In genomic region chr6:139855741-139856206, GRCh38 we compare ENCODE assay signal across 12 cellular contexts.
A peak's percentile ranks its signal among the peaks of the same experiment; 100 is the strongest.
DNase-seq lines count a peak whose midpoint lies in the region; ATAC-seq and TF ChIP-seq lines count a peak whose summit lies in the region.
"Had no signal": no experiment of that assay in that cellular context is flagged by ENCODE, and none has a peak within 500 bp of the region (broad histone marks: within the 10 kb centered on the region; RNA-seq: fewer than 3 reads in every experiment).

No MANE protein-coding gene starts in this region.

- H3K4me1 Mint-ChIP-seq in GM23338 (peaks cover 11% of the 10 kb centered on the region; the same call in 2 of the 3 replicates), mesothelial cell of epicardium (peaks cover 59% of the 10 kb centered on the region)
- H3K4me1 Mint-ChIP-seq in activated naive CD8-positive, alpha-beta T cell treated with anti-CD3 and anti-CD28 coated beads for 36 hours, result no peaks in the 10 kb centered on the region
- H3K4me1 Mint-ChIP-seq: CD4-positive, CD25-positive, alpha-beta regulatory T cell had no signal

- H3K36me3 Mint-ChIP-seq in GM23338 (ENCODE audit: low read depth) (no peaks in the 10 kb centered on the region), mesothelial cell of epicardium (no peaks in the 10 kb centered on the region)
- H3K36me3 Mint-ChIP-seq in activated naive CD8-positive, alpha-beta T cell treated with anti-CD3 and anti-CD28 coated beads for 36 hours, result no peaks in the 10 kb centered on the region
- H3K36me3 Mint-ChIP-seq: CD4-positive, CD25-positive, alpha-beta regulatory T cell had no signal

- no peak for ATAC-seq in GM23338

- H3K4me3 ChIP-seq in AG04449 (ENCODE audit: low read depth, low read length) (no peak overlapping the region), GM23338 (no peak overlapping the region), WI38 (ENCODE audit: low read depth, low read length) (peak overlapping the region; percentile 11; the same call in 1 of the 2 replicates), adrenal gland (no peak overlapping the region)
- H3K4me3 ChIP-seq: colonic mucosa had no signal

- H3K27ac ChIP-seq in GM23338 (ENCODE audit: low read depth) (no peak overlapping the region), adrenal gland (no peak overlapping the region)
- H3K27ac ChIP-seq: colonic mucosa had no signal

- H3K36me3 ChIP-seq in GM23338 (ENCODE audit: insufficient read depth) (no peaks in the 10 kb centered on the region), adrenal gland (replicated peaks in 1 of 2) (no peaks in the 10 kb centered on the region)
- H3K36me3 ChIP-seq: colonic mucosa had no signal

- no peak overlapping the region for H3K4me2 ChIP-seq in GM23338

- POLR2A ChIA-PET in AG04449 (lab: Yijun Ruan, JAX), result interaction anchor here (0.6 to 5.8 kb wide), 4 partner anchors 74 to 486 kb away, joined by 3 to 46 read pairs (median 4); partner anchors contain the start of gene CITED2

- 29 to 39% (median 33%) methylated on average over 2 of the region's 2 CpGs for WGBS in adrenal gland, 4 donors

- no peaks in the 10 kb centered on the region for H3K79me2 ChIP-seq in GM23338 (replicated peaks; ENCODE audit: insufficient read depth)

- H3K9me2 ChIP-seq in GM23338 (ENCODE audit: insufficient read depth), result peaks cover 8% of the 10 kb centered on the region; the same call in 1 of the 2 replicates

- H3K27me3 Mint-ChIP-seq in GM23338 (ENCODE audit: insufficient read depth, low read depth, poor library complexity), result no peaks in the 10 kb centered on the region
- no peaks in the 10 kb centered on the region for H3K27me3 Mint-ChIP-seq in mesothelial cell of epicardium (ENCODE audit: low read depth)
- peaks cover 11% of the 10 kb centered on the region for H3K27me3 Mint-ChIP-seq in activated naive CD8-positive, alpha-beta T cell treated with anti-CD3 and anti-CD28 coated beads for 36 hours

- no peak for TF ChIP-seq POLR2A in adrenal gland (IDR thresholded peaks at IDR 0.05)

- H3K27me3 ChIP-seq in GM23338 (ENCODE audit: insufficient read depth) (no peaks in the 10 kb centered on the region), adrenal gland (no peaks in the 10 kb centered on the region)
- H3K27me3 ChIP-seq: colonic mucosa had no signal

- no peaks in the 10 kb centered on the region for H3F3A ChIP-seq in GM23338 (replicated peaks; ENCODE audit: low read depth)

- H3K4me1 ChIP-seq in GM23338 (ENCODE audit: insufficient read depth), result no peaks in the 10 kb centered on the region
- peaks cover 0 to 9% of the 10 kb centered on the region in 2 donors for H3K4me1 ChIP-seq in adrenal gland (replicated peaks in 1 of 2)

- peak overlapping the region; percentile 63 for H2AFZ ChIP-seq in GM23338

- H3K4me3 Mint-ChIP-seq in GM23338 (no peak overlapping the region), mesothelial cell of epicardium (no peak overlapping the region)
- H3K4me3 Mint-ChIP-seq in activated naive CD8-positive, alpha-beta T cell treated with anti-CD3 and anti-CD28 coated beads for 36 hours, result no peak overlapping the region
- H3K4me3 Mint-ChIP-seq: CD4-positive, CD25-positive, alpha-beta regulatory T cell had no signal

- peak overlapping the region; percentile 21 for H3K27ac Mint-ChIP-seq in GM23338
- H3K27ac Mint-ChIP-seq in mesothelial cell of epicardium, result peak overlapping the region; percentile 67
- H3K27ac Mint-ChIP-seq in activated naive CD8-positive, alpha-beta T cell treated with anti-CD3 and anti-CD28 coated beads for 36 hours, result no peak overlapping the region
- H3K27ac Mint-ChIP-seq: CD4-positive, CD25-positive, alpha-beta regulatory T cell had no signal

- H3K9me3 Mint-ChIP-seq in GM23338 (no peaks in the 10 kb centered on the region), mesothelial cell of epicardium (peaks cover 9% of the 10 kb centered on the region)
- no peaks in the 10 kb centered on the region for H3K9me3 Mint-ChIP-seq in activated naive CD8-positive, alpha-beta T cell treated with anti-CD3 and anti-CD28 coated beads for 36 hours
- H3K9me3 Mint-ChIP-seq: CD4-positive, CD25-positive, alpha-beta regulatory T cell had no signal

- intact Hi-C loops in adrenal gland (cut with DNase I), result no loop called here

- no peaks in the 10 kb centered on the region for H4K20me1 ChIP-seq in GM23338 (replicated peaks; ENCODE audit: insufficient read depth)

- CTCF ChIA-PET in AG04449 (lab: Yijun Ruan, JAX), result interaction anchor here (0.9 to 1.7 kb wide), 2 partner anchors 17 to 486 kb away, joined by 4 to 5 read pairs; no protein-coding TSS in a partner anchor

- H3K9me3 ChIP-seq in adrenal gland (replicated peaks in 1 of 3), result no peaks in the 10 kb centered on the region
- H3K9me3 ChIP-seq: colonic mucosa had no signal

- DNase-seq in AG04449 (ENCODE audit: low read depth, low spot score), result peak; percentile 51
- no peak for DNase-seq in GM23338 (ENCODE audit: low spot score)
- no peak for DNase-seq in mesothelial cell of epicardium (ENCODE audit: low spot score in 2 of 2, unreplicated experiment in 2 of 2)
- no peak for DNase-seq in activated naive CD8-positive, alpha-beta T cell treated with anti-CD3 and anti-CD28 coated beads for 36 hours
- no peak for DNase-seq in adrenal gland
- no peak for DNase-seq in superior temporal gyrus (ENCODE audit: extremely low spot score)
- DNase-seq in HPDE6-E6E7 (ENCODE audit: extremely low spot score), result no peak
- DNase-seq: CD4-positive, CD25-positive, alpha-beta regulatory T cell; colonic mucosa; NCI-H1436; stimulated activated CD4-positive, alpha-beta T cell treated with anti-CD3 and anti-CD28 coated beads, Interleukin-12 subunit alpha, Interleukin-12 subunit beta, amount 100 ng/mL, for 4 hours had no signal

- TF ChIP-seq CTCF in AG04449 (IDR thresholded peaks at IDR 0.05; ENCODE audit: insufficient read depth, low read length, missing control alignments) (no peak), GM23338 (conservative IDR thresholded peaks at IDR 0.05; ENCODE audit: low read depth in 2 of 2) (no peak), WI38 (IDR thresholded peaks at IDR 0.05; ENCODE audit: low read depth, low read length) (no peak), mesothelial cell of epicardium (IDR thresholded peaks at IDR 0.05; ENCODE audit: unreplicated experiment) (no peak), adrenal gland (IDR thresholded peaks at IDR 0.05) (no peak)

TF ChIP-seq in GM23338, 12 proteins besides CTCF, POLR2A, EP300 and RAD21 (continues in another document):
- TF ChIP-seq ETS1 (IDR thresholded peaks at IDR 0.05), result no peak
